ENCODE assay signal across 13 cellular contexts in the genomic region with DNA sequence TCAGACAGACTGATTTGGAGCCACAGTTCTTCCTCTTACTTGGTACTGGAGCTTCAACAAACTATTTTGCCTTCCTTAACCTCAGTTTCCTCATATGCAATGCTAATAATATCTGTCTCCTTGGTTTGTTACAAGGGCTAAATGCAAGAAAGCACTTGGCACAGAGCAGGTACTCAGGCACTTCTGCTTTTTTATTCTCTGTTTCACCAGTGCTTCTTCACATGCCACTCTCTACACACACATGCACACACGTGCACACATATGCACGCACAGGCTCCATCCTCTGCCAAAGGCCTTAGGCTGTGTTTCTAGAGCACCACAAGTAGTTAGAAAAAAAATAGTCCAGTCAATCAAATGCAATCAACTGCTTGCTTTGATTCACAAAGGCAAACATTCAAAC.
DNase-seq lines count a peak whose midpoint lies in the region; ATAC-seq and TF ChIP-seq lines count a peak whose summit lies in the region.
"Had no signal": no experiment of that assay in that cellular context is flagged by ENCODE, and none has a peak within 500 bp of the region (broad histone marks: within the 10 kb centered on the region; RNA-seq: fewer than 3 reads in every experiment).

No MANE protein-coding gene starts in this region.

- no peaks in the 10 kb centered on the region for H3K36me3 ChIP-seq in lower lobe of right lung
- H3K36me3 ChIP-seq: neural progenitor cell, suprapubic skin had no signal

- no peaks in the 10 kb centered on the region for H3K9me3 Mint-ChIP-seq in mesothelial cell of epicardium
- H3K9me3 Mint-ChIP-seq: neural progenitor cell had no signal

- peaks cover 50% of the 10 kb centered on the region for H3K4me1 Mint-ChIP-seq in mesothelial cell of epicardium

- peak overlapping the region; percentile 52 for H3K27ac Mint-ChIP-seq in mesothelial cell of epicardium
- H3K27ac Mint-ChIP-seq: neural progenitor cell, T-helper 17 cell had no signal

- DNase-seq in Kasumi-1 (lab: John Stamatoyannopoulos, UW): peak; percentile 6 to 34
- DNase-seq in mesothelial cell of epicardium (ENCODE audit: low spot score in 2 of 2, unreplicated experiment in 2 of 2): no peak
- DNase-seq in NCI-H2107 (lab: John Stamatoyannopoulos, UW): no peak
- DNase-seq in NCI-H2171 (lab: John Stamatoyannopoulos, UW): no peak
- DNase-seq in lower lobe of right lung: no peak
- DNase-seq: DMS53, NCI-H446 treated with DMSO at 0.1 percent for 48 hours, T-helper 17 cell had no signal

- intact Hi-C loops in lower lobe of right lung (cut with DNase I): no loop called here

- TF ChIP-seq CTCF in mesothelial cell of epicardium (IDR thresholded peaks at IDR 0.05; ENCODE audit: unreplicated experiment) (no peak), lower lobe of right lung (IDR thresholded peaks at IDR 0.05) (no peak)

- no peaks in the 10 kb centered on the region for H3K4me1 ChIP-seq in lower lobe of right lung
- H3K4me1 ChIP-seq: suprapubic skin had no signal

- H3K27me3 ChIP-seq in lower lobe of right lung (ENCODE audit: low read depth): no peaks in the 10 kb centered on the region
- H3K27me3 ChIP-seq: neural progenitor cell, suprapubic skin had no signal

- no peak overlapping the region for H3K4me3 ChIP-seq in lower lobe of right lung
- H3K4me3 ChIP-seq: neural progenitor cell, suprapubic skin had no signal

- no peak overlapping the region for H3K4me3 Mint-ChIP-seq in mesothelial cell of epicardium
- H3K4me3 Mint-ChIP-seq: T-helper 17 cell had no signal

- no peaks in the 10 kb centered on the region for H3K36me3 Mint-ChIP-seq in mesothelial cell of epicardium
- H3K36me3 Mint-ChIP-seq: neural progenitor cell had no signal

- H3K9me3 ChIP-seq in lower lobe of right lung: no peaks in the 10 kb centered on the region
- H3K9me3 ChIP-seq: suprapubic skin had no signal

- ATAC-seq in GM18870 (IDR thresholded peaks at IDR 0.05; ENCODE audit: unreplicated experiment) (peak; percentile 47), HG02610 (IDR thresholded peaks at IDR 0.05; ENCODE audit: unreplicated experiment) (peak; percentile 32), lower lobe of right lung (no peak)
- no peak for ATAC-seq in activated CD4-positive, CD25-positive, alpha-beta regulatory T cell treated with anti-CD3 and anti-CD28 coated beads, Interleukin-2, amount 50 U/mL, for 24 hours
- ATAC-seq: T-helper 17 cell had no signal

- H3K27ac ChIP-seq in lower lobe of right lung: no peak overlapping the region
- H3K27ac ChIP-seq: neural progenitor cell, suprapubic skin had no signal

- H3K27me3 Mint-ChIP-seq in mesothelial cell of epicardium (ENCODE audit: low read depth): peaks cover 2% of the 10 kb centered on the region

Comparison
In these comparisons a context has a peak if more than half of its experiments do, and no peak if none do; other contexts are left out.
1. ATAC-seq: peak in GM18870 (single experiment) and HG02610 (single experiment); none in activated CD4-positive, CD25-positive, alpha-beta regulatory T cell treated with anti-CD3 and anti-CD28 coated beads, Interleukin-2, amount 50 U/mL, for 24 hours (0 of 2) and lower lobe of right lung (0 of 2).
2. DNase-seq: peak in Kasumi-1 (2 of 2); none in mesothelial cell of epicardium (0 of 2), NCI-H2107 (single experiment), NCI-H2171 (single experiment) and lower lobe of right lung (single experiment).